ENCODE assay signal across 25 cellular contexts in the genomic region with DNA sequence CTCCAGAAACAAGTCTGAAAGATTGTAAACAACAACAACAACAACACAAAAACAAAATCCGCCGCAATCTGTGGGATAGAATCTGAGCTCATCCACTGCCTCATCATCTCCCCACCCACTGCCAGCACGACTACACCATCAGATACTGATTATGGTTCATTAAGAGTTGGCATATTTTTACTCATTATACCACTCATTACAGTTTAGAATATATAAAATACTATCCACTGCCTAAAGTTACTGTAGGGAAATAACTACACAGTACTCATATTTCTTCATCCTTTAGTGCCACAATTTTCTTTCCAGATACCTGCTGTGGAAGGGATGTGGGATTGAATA.
A peak's percentile ranks its signal among the peaks of the same experiment; 100 is the strongest.
DNase-seq lines count a peak whose midpoint lies in the region; ATAC-seq and TF ChIP-seq lines count a peak whose summit lies in the region.
"Had no signal": no experiment of that assay in that cellular context is flagged by ENCODE, and none has a peak within 500 bp of the region (broad histone marks: within the 10 kb centered on the region; RNA-seq: fewer than 3 reads in every experiment).

No MANE protein-coding gene starts in this region.

- H3K4me1 ChIP-seq in sigmoid colon (no peaks in the 10 kb centered on the region), stomach (no peaks in the 10 kb centered on the region)
- H3K4me1 ChIP-seq: A549, HAP-1 had no signal

- no peaks in the 10 kb centered on the region for H3K4me1 Mint-ChIP-seq in T-helper 2 cell treated with Interferon-gamma antibody and Interleukin-4, amounts not matched to agents 5 μg/mL and 100 μg/mL, for 36 hours (ENCODE audit: low read depth)
- H3K4me1 Mint-ChIP-seq: B cell, CD14-positive monocyte had no signal

- no peaks in the 10 kb centered on the region for H3K36me3 Mint-ChIP-seq in T-helper 2 cell treated with Interferon-gamma antibody and Interleukin-4, amounts not matched to agents 5 μg/mL and 100 μg/mL, for 36 hours (ENCODE audit: low read depth)
- H3K36me3 Mint-ChIP-seq: CD14-positive monocyte had no signal

- H3K27ac ChIP-seq in sigmoid colon, result no peak overlapping the region
- no peak overlapping the region for H3K27ac ChIP-seq in stomach
- H3K27ac ChIP-seq: A549, GM23248, RWPE1, SK-N-MC had no signal

- TF ChIP-seq POLR2A in sigmoid colon (IDR thresholded peaks at IDR 0.05) (no peak), stomach (IDR thresholded peaks at IDR 0.05) (no peak)

- TF ChIP-seq CTCF in sigmoid colon (IDR thresholded peaks at IDR 0.05) (no peak), stomach (IDR thresholded peaks at IDR 0.05) (no peak)

- H3K9me3 Mint-ChIP-seq in T-helper 2 cell treated with Interferon-gamma antibody and Interleukin-4, amounts not matched to agents 5 μg/mL and 100 μg/mL, for 36 hours, result no peaks in the 10 kb centered on the region

- H3K9me3 ChIP-seq in sigmoid colon (no peaks in the 10 kb centered on the region), stomach (no peaks in the 10 kb centered on the region)
- H3K9me3 ChIP-seq: A549, HAP-1 had no signal

- no peak overlapping the region for H3K4me3 Mint-ChIP-seq in T-helper 2 cell treated with Interferon-gamma antibody and Interleukin-4, amounts not matched to agents 5 μg/mL and 100 μg/mL, for 36 hours
- H3K4me3 Mint-ChIP-seq: B cell, CD14-positive monocyte had no signal

- H3K27me3 Mint-ChIP-seq in T-helper 2 cell treated with Interferon-gamma antibody and Interleukin-4, amounts not matched to agents 5 μg/mL and 100 μg/mL, for 36 hours (ENCODE audit: low read depth), result no peaks in the 10 kb centered on the region
- H3K27me3 Mint-ChIP-seq: B cell had no signal

- no peaks in the 10 kb centered on the region for H3K36me3 ChIP-seq in sigmoid colon
- H3K36me3 ChIP-seq in stomach, result no peaks in the 10 kb centered on the region
- H3K36me3 ChIP-seq: HAP-1 had no signal

- ATAC-seq in GM18498 (IDR thresholded peaks at IDR 0.05; ENCODE audit: unreplicated experiment), result peak; percentile 24
- ATAC-seq in GM21381 (IDR thresholded peaks at IDR 0.05; ENCODE audit: unreplicated experiment), result peak; percentile 24
- peak; percentile 10 for ATAC-seq in HG02798 (IDR thresholded peaks at IDR 0.05; ENCODE audit: poor library complexity, unreplicated experiment)
- ATAC-seq in GM18861 (IDR thresholded peaks at IDR 0.05; ENCODE audit: unreplicated experiment), result no peak
- ATAC-seq: A549, K562 had no signal

- H3K27ac Mint-ChIP-seq in T-helper 2 cell treated with Interferon-gamma antibody and Interleukin-4, amounts not matched to agents 5 μg/mL and 100 μg/mL, for 36 hours, result peak overlapping the region; percentile 18
- H3K27ac Mint-ChIP-seq: B cell, CD14-positive monocyte had no signal

- 78 to 81% methylated on average over 3 of the region's 3 CpGs for WGBS in sigmoid colon, 2 donors
- 75 to 83% (median 79%) methylated on average over 3 of the region's 3 CpGs for WGBS in stomach, 5 donors

- H3K27me3 ChIP-seq in sigmoid colon, result no peaks in the 10 kb centered on the region
- no peaks in the 10 kb centered on the region for H3K27me3 ChIP-seq in stomach

- TF ChIP-seq EP300 in sigmoid colon (IDR thresholded peaks at IDR 0.05), result no peak
- no peak for TF ChIP-seq EP300 in stomach (IDR thresholded peaks at IDR 0.05)

- intact Hi-C loops in sigmoid colon (cut with DNase I) (no loop called here), stomach (cut with DNase I; ENCODE audit: low total_unique reads) (loop anchor here (10.0 kb wide), 1 partner anchor 56 kb away; no protein-coding TSS in a partner anchor)

- no peak for DNase-seq in T-helper 2 cell treated with Interferon-gamma antibody and Interleukin-4, amounts not matched to agents 5 μg/mL and 100 μg/mL, for 36 hours (ENCODE audit: low spot score)
- DNase-seq in sigmoid colon, result no peak
- no peak for DNase-seq in DMS153 (lab: John Stamatoyannopoulos, UW)
- DNase-seq in stomach, result no peak
- DNase-seq: EL, GF-D8, GM23248, NCI-H1092, NCI-H1436, NCI-H187 treated with DMSO at 0.1 percent for 48 hours, NCI-H2107, NCI-H748 treated with DMSO at 0.1 percent for 48 hours, SHP77 treated with DMSO at 0.1 percent for 48 hours, SW 1271 had no signal

- H3K4me3 ChIP-seq in sigmoid colon (no peak overlapping the region), stomach (no peak overlapping the region)
- H3K4me3 ChIP-seq: A549, GM23248, HAP-1, K562, SK-N-MC had no signal
